In the genomic region with DNA sequence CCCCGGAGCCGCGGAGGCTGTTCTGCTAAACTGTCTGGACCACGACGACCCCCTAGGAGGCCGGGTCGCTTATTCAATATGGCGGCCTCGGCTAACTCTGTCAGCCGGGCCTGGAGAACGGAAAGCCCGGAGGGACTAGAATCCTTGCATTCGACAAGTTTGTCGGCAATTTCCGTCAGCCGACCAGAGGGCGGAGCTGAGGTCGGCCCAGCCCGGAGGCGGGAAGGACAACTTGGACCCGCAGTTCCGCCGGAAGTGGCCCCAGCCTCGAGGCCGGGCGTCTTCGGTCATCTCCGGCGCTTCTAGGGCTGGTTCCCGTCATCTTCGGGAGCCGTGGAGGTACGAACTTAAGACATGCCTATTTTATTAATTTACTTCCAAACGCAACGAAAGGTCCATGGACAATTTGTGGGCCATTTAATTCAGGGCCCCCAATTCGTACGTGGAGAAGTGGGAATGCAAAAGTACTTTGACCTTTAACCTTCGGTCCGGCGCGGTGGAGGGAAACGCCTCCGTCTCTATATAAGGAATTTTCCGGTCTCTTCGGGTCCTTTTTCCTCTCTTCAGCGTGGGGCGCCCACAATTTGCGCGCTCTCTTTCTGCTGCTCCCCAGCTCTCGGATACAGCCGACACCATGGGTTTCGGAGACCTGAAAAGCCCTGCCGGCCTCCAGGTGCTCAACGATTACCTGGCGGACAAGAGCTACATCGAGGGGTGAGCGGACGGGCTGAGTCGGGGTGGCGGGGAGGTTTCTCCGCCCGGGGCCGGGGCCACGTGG, we compare ENCODE assay signal across 1 cellular context.
TF ChIP-seq lines count a peak whose summit lies in the region.

A gene (plus strand): TSS at position 550 of the 778 bp plus-strand sequence. CDS start 85 bp downstream, at position 635.
A gene (minus strand): TSS at position 99 of the 778 bp plus-strand sequence. CDS start 5,766 bp downstream, outside the sequence.

TF ChIP-seq in HepG2, 621 proteins besides CTCF, POLR2A, EP300 and RAD21 (continued from another document and continues in another):
- TF ChIP-seq, protein P1, sequence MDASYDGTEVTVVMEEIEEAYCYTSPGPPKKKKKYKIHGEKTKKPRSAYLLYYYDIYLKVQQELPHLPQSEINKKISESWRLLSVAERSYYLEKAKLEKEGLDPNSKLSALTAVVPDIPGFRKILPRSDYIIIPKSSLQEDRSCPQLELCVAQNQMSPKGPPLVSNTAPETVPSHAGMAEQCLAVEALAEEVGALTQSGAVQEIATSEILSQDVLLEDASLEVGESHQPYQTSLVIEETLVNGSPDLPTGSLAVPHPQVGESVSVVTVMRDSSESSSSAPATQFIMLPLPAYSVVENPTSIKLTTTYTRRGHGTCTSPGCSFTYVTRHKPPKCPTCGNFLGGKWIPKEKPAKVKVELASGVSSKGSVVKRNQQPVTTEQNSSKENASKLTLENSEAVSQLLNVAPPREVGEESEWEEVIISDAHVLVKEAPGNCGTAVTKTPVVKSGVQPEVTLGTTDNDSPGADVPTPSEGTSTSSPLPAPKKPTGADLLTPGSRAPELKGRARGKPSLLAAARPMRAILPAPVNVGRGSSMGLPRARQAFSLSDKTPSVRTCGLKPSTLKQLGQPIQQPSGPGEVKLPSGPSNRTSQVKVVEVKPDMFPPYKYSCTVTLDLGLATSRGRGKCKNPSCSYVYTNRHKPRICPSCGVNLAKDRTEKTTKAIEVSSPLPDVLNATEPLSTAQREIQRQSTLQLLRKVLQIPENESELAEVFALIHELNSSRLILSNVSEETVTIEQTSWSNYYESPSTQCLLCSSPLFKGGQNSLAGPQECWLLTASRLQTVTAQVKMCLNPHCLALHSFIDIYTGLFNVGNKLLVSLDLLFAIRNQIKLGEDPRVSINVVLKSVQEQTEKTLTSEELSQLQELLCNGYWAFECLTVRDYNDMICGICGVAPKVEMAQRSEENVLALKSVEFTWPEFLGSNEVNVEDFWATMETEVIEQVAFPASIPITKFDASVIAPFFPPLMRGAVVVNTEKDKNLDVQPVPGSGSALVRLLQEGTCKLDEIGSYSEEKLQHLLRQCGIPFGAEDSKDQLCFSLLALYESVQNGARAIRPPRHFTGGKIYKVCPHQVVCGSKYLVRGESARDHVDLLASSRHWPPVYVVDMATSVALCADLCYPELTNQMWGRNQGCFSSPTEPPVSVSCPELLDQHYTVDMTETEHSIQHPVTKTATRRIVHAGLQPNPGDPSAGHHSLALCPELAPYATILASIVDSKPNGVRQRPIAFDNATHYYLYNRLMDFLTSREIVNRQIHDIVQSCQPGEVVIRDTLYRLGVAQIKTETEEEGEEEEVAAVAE (CRISPR knock-in tag; IDR thresholded peaks at IDR 0.05; ENCODE audit: borderline replicate concordance), result 0 out of 2 replicates have a peak, but pooled peaks have one; percentile 6
- peak; percentile 79 for TF ChIP-seq ZNF331 (CRISPR knock-in tag; IDR thresholded peaks at IDR 0.05)
- TF ChIP-seq, protein P2, sequence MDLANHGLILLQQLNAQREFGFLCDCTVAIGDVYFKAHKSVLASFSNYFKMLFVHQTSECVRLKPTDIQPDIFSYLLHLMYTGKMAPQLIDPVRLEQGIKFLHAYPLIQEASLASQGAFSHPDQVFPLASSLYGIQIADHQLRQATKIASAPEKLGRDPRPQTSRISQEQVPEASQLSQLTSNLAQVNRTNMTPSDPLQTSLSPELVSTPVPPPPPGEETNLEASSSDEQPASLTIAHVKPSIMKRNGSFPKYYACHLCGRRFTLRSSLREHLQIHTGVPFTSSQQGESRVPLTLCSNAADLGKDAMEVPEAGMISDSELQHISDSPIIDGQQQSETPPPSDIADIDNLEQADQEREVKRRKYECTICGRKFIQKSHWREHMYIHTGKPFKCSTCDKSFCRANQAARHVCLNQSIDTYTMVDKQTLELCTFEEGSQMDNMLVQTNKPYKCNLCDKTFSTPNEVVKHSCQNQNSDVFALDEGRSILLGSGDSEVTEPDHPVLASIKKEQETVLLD (CRISPR knock-in tag; IDR thresholded peaks at IDR 0.05; ENCODE audit: low read depth), result peak; percentile 69; the same call in 1 of the 2 replicates
- TF ChIP-seq, protein P3, sequence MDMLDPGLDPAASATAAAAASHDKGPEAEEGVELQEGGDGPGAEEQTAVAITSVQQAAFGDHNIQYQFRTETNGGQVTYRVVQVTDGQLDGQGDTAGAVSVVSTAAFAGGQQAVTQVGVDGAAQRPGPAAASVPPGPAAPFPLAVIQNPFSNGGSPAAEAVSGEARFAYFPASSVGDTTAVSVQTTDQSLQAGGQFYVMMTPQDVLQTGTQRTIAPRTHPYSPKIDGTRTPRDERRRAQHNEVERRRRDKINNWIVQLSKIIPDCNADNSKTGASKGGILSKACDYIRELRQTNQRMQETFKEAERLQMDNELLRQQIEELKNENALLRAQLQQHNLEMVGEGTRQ (IDR thresholded peaks at IDR 0.05; ENCODE audit: low read depth, low read length), result no peak
- TF ChIP-seq, protein P3 (CRISPR knock-in tag; IDR thresholded peaks at IDR 0.05; ENCODE audit: borderline replicate concordance), result peak; percentile 89
- TF ChIP-seq, protein P4, sequence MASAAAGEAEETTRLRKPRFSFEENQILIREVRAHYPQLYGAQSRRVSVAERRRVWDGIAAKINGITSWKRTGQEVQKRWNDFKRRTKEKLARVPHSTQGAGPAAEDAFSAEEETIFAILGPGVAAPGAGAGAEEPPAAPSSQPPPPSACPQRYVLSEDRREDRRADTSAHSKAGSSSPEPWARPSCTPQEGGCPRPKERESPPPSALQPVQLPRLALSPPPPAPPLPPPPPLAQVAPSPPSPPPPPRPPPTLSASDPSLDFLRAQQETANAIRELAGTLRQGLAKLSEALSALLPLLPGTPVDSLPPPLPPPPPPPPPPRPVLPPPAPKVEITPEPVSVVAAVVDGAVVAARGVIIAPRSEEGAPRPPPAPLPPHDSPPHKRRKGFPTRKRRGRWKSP (CRISPR knock-in tag; IDR thresholded peaks at IDR 0.05), result peak; percentile 68
- TF ChIP-seq FOXK1 (CRISPR knock-in tag; IDR thresholded peaks at IDR 0.05; ENCODE audit: borderline replicate concordance, low read depth), result peak; percentile 76; the same call in 1 of the 2 replicates
- no peak for TF ChIP-seq CENPT (CRISPR knock-in tag; IDR thresholded peaks at IDR 0.05; ENCODE audit: low read depth)
- TF ChIP-seq, protein P5, sequence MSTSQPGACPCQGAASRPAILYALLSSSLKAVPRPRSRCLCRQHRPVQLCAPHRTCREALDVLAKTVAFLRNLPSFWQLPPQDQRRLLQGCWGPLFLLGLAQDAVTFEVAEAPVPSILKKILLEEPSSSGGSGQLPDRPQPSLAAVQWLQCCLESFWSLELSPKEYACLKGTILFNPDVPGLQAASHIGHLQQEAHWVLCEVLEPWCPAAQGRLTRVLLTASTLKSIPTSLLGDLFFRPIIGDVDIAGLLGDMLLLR (CRISPR knock-in tag; IDR thresholded peaks at IDR 0.05), result peak; percentile 88
- TF ChIP-seq ZFYVE20 (CRISPR knock-in tag; IDR thresholded peaks at IDR 0.05; ENCODE audit: borderline replicate concordance, low read depth), result no peak
- TF ChIP-seq, protein P6, sequence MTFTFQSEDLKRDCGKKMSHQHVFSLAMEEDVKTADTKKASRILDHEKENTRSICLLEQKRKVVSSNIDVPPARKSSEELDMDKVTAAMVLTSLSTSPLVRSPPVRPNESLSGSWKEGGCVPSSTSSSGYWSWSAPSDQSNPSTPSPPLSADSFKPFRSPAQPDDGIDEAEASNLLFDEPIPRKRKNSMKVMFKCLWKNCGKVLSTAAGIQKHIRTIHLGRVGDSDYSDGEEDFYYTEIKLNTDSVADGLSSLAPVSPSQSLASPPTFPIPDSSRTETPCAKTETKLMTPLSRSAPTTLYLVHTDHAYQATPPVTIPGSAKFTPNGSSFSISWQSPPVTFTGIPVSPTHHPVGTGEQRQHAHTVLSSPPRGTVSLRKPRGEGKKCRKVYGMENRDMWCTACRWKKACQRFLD (CRISPR knock-in tag; IDR thresholded peaks at IDR 0.05; ENCODE audit: borderline replicate concordance), result peak; percentile 31; the same call in 1 of the 2 replicates
- TF ChIP-seq, protein P7, sequence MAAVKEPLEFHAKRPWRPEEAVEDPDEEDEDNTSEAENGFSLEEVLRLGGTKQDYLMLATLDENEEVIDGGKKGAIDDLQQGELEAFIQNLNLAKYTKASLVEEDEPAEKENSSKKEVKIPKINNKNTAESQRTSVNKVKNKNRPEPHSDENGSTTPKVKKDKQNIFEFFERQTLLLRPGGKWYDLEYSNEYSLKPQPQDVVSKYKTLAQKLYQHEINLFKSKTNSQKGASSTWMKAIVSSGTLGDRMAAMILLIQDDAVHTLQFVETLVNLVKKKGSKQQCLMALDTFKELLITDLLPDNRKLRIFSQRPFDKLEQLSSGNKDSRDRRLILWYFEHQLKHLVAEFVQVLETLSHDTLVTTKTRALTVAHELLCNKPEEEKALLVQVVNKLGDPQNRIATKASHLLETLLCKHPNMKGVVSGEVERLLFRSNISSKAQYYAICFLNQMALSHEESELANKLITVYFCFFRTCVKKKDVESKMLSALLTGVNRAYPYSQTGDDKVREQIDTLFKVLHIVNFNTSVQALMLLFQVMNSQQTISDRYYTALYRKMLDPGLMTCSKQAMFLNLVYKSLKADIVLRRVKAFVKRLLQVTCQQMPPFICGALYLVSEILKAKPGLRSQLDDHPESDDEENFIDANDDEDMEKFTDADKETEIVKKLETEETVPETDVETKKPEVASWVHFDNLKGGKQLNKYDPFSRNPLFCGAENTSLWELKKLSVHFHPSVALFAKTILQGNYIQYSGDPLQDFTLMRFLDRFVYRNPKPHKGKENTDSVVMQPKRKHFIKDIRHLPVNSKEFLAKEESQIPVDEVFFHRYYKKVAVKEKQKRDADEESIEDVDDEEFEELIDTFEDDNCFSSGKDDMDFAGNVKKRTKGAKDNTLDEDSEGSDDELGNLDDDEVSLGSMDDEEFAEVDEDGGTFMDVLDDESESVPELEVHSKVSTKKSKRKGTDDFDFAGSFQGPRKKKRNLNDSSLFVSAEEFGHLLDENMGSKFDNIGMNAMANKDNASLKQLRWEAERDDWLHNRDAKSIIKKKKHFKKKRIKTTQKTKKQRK (IDR thresholded peaks at IDR 0.05; ENCODE audit: low read length), result no peak
- no peak for TF ChIP-seq SETDB1 (CRISPR knock-in tag; IDR thresholded peaks at IDR 0.05; ENCODE audit: borderline replicate concordance)
- peak; percentile 99 for TF ChIP-seq ASH2L (IDR thresholded peaks at IDR 0.05; ENCODE audit: insufficient read length, low read depth, low read length)
- TF ChIP-seq, protein P8, sequence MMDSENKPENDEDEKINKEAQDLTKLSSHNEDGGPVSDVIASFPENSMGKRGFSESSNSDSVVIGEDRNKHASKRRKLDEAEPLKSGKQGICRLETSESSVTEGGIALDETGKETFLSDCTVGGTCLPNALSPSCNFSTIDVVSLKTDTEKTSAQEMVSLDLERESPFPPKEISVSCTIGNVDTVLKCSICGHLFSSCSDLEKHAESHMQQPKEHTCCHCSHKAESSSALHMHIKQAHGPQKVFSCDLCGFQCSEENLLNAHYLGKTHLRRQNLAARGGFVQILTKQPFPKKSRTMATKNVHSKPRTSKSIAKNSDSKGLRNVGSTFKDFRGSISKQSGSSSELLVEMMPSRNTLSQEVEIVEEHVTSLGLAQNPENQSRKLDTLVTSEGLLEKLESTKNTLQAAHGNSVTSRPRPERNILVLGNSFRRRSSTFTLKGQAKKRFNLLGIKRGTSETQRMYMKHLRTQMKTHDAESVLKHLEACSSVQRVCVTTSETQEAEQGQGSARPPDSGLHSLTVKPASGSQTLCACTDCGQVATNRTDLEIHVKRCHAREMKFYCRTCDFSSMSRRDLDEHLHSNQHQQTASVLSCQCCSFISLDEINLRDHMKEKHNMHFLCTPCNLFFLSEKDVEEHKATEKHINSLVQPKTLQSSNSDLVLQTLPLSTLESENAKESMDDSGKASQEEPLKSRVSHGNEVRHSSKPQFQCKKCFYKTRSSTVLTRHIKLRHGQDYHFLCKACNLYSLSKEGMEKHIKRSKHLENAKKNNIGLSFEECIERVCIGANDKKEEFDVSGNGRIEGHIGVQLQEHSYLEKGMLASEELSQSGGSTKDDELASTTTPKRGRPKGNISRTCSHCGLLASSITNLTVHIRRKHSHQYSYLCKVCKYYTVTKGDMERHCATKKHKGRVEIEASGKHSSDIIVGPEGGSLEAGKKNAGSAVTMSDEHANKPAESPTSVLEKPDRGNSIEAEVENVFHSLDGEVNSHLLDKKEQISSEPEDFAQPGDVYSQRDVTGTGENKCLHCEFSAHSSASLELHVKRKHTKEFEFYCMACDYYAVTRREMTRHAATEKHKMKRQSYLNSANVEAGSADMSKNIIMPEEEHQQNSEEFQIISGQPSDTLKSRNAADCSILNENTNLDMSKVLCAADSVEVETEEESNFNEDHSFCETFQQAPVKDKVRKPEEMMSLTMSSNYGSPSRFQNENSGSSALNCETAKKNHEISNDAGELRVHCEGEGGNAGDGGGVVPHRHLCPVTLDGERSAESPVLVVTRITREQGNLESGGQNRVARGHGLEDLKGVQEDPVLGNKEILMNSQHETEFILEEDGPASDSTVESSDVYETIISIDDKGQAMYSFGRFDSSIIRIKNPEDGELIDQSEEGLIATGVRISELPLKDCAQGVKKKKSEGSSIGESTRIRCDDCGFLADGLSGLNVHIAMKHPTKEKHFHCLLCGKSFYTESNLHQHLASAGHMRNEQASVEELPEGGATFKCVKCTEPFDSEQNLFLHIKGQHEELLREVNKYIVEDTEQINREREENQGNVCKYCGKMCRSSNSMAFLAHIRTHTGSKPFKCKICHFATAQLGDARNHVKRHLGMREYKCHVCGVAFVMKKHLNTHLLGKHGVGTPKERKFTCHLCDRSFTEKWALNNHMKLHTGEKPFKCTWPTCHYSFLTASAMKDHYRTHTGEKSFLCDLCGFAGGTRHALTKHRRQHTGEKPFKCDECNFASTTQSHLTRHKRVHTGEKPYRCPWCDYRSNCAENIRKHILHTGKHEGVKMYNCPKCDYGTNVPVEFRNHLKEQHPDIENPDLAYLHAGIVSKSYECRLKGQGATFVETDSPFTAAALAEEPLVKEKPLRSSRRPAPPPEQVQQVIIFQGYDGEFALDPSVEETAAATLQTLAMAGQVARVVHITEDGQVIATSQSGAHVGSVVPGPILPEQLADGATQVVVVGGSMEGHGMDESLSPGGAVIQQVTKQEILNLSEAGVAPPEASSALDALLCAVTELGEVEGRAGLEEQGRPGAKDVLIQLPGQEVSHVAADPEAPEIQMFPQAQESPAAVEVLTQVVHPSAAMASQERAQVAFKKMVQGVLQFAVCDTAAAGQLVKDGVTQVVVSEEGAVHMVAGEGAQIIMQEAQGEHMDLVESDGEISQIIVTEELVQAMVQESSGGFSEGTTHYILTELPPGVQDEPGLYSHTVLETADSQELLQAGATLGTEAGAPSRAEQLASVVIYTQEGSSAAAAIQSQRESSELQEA (CRISPR knock-in tag; IDR thresholded peaks at IDR 0.05; ENCODE audit: not compliant biosample characterization), result peak; percentile 69
- peak; percentile 95 for TF ChIP-seq ZNF782 (CRISPR knock-in tag; IDR thresholded peaks at IDR 0.05; ENCODE audit: borderline replicate concordance)
- TF ChIP-seq ZNF816 (CRISPR knock-in tag; IDR thresholded peaks at IDR 0.05; ENCODE audit: borderline replicate concordance), result peak; percentile 77; the same call in 1 of the 2 replicates
- no peak for TF ChIP-seq ZKSCAN5 (CRISPR knock-in tag; IDR thresholded peaks at IDR 0.05)
- TF ChIP-seq STAT5B (CRISPR knock-in tag; IDR thresholded peaks at IDR 0.05), result 0 out of 2 replicates have a peak, but pooled peaks have one; percentile 60
- TF ChIP-seq, protein P9, sequence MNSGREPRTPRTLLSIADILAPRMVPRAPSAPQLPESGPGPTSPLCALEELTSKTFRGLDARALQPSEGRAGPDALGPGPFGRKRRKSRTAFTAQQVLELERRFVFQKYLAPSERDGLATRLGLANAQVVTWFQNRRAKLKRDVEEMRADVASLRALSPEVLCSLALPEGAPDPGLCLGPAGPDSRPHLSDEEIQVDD (CRISPR knock-in tag; IDR thresholded peaks at IDR 0.05; ENCODE audit: borderline replicate concordance), result 0 out of 2 replicates have a peak, but pooled peaks have one; percentile 4
- no peak for TF ChIP-seq ZNF761 (CRISPR knock-in tag; conservative IDR thresholded peaks at IDR 0.05)
- peak; percentile 28; the same call in 1 of the 2 replicates for TF ChIP-seq BHLHE40 (IDR thresholded peaks at IDR 0.05; ENCODE audit: low read length)
